In genomic region chr17:42067371-42068180, GRCh38 we compare ENCODE assay signal across 8 cellular contexts. TPM values are rescaled to one million over a fixed set of nuclear protein-coding genes. Genes with fewer than 3 reads are reported as not detected.
A peak's percentile ranks its signal among the peaks of the same experiment; 100 is the strongest.
DNase-seq lines count a peak whose midpoint lies in the region; ATAC-seq, FAIRE-seq and TF ChIP-seq lines count a peak whose summit lies in the region.

No MANE protein-coding gene starts in this region.

- no peaks in the 10 kb centered on the region for H3K9me3 ChIP-seq in Peyer's patch
- no peaks in the 10 kb centered on the region for H3K9me3 ChIP-seq in vagina

- H3K4me3 Mint-ChIP-seq in activated T-helper 17 cell treated with anti-CD3 and anti-CD28 coated beads, Interleukin-2, amount 50 U/mL, for 72 hours: no peak overlapping the region

- peak; percentile 72 for FAIRE-seq in GM19239 (lab: Jason Lieb, UNC)

- H3K27ac Mint-ChIP-seq in activated T-helper 17 cell treated with anti-CD3 and anti-CD28 coated beads, Interleukin-2, amount 50 U/mL, for 72 hours: no peak overlapping the region

- H3K4me1 Mint-ChIP-seq in activated T-helper 17 cell treated with anti-CD3 and anti-CD28 coated beads, Interleukin-2, amount 50 U/mL, for 72 hours: no peaks in the 10 kb centered on the region

- no peak for TF ChIP-seq POLR2A in Peyer's patch (IDR thresholded peaks at IDR 0.05)
- no peak for TF ChIP-seq POLR2A in vagina (IDR thresholded peaks at IDR 0.05)

- ATAC-seq in activated T-helper 17 cell treated with anti-CD3 and anti-CD28 coated beads, Interleukin-2, amount 50 U/mL, for 72 hours (replicated peaks): peak; percentile 66

- H3K27me3 Mint-ChIP-seq in activated T-helper 17 cell treated with anti-CD3 and anti-CD28 coated beads, Interleukin-2, amount 50 U/mL, for 72 hours: peaks cover 17% of the 10 kb centered on the region

- peak; percentile 79 to 95 (median 84) for TF ChIP-seq CTCF in Peyer's patch (IDR thresholded peaks at IDR 0.05)
- peak; percentile 77 to 85 (median 79) for TF ChIP-seq CTCF in vagina (IDR thresholded peaks at IDR 0.05)

- DNase-seq in AG08396 (ENCODE audit: low spot score) (peak; percentile 78), GM19239 (ENCODE audit: insufficient read length, low spot score) (peak; percentile 70), Peyer's patch (peak; percentile 73 to 87 (median 76)), germinal center (ENCODE audit: low spot score) (peak; percentile 68), posterior cingulate gyrus (peak in 9 of 10 donors; percentile 14 to 91 (median 69)), vagina (ENCODE audit: extremely low spot score in 2 of 2) (no peak), OCI-M2 (lab: John Stamatoyannopoulos, UW; ENCODE audit: unreplicated experiment) (no peak)

- peaks cover 0 to 5% of the 10 kb centered on the region in 2 donors for H3K27me3 ChIP-seq in Peyer's patch
- H3K27me3 ChIP-seq in vagina: peaks cover 6% of the 10 kb centered on the region

- H3K27ac ChIP-seq in Peyer's patch (no peak overlapping the region), vagina (no peak overlapping the region)

- peaks cover 0 to 10% (median 6%) of the 10 kb centered on the region in 4 donors for H3K4me1 ChIP-seq in Peyer's patch
- H3K4me1 ChIP-seq in vagina: peaks cover 18% of the 10 kb centered on the region

- H3K36me3 Mint-ChIP-seq in activated T-helper 17 cell treated with anti-CD3 and anti-CD28 coated beads, Interleukin-2, amount 50 U/mL, for 72 hours (ENCODE audit: low read depth): no peaks in the 10 kb centered on the region

- H3K4me3 ChIP-seq in Peyer's patch: no peak overlapping the region
- no peak overlapping the region for H3K4me3 ChIP-seq in vagina

- intact Hi-C loops in posterior cingulate gyrus (cut with DNase I): loop anchor here (1.0 kb wide), 1 partner anchor 34 kb away; no protein-coding TSS in a partner anchor
- intact Hi-C loops in vagina (cut with DNase I): loop anchor here (5.0 kb wide), 1 partner anchor 45 kb away; the partner anchor contains the start of gene DHX58

- no peaks in the 10 kb centered on the region for H3K9me3 Mint-ChIP-seq in activated T-helper 17 cell treated with anti-CD3 and anti-CD28 coated beads, Interleukin-2, amount 50 U/mL, for 72 hours

- H3K36me3 ChIP-seq in Peyer's patch (no peaks in the 10 kb centered on the region), vagina (no peaks in the 10 kb centered on the region)

RNA-seq across cellular contexts. Expression of gene C17orf113, which starts 17.2 kb away (rescaled TPM):
- 1 to 10 TPM in 3 of 4 donors, not detected in 1; 1.6 to 8.6 (median 3.2) TPM for total RNA-seq in Peyer's patch
- total RNA-seq in activated T-helper 17 cell treated with anti-CD3 and anti-CD28 coated beads, Interleukin-2, amount 50 U/mL, for 72 hours: under 1 TPM; 0.06 to 0.32 TPM
- total RNA-seq in vagina: 0.49 TPM

RNA-seq across cellular contexts. Expression of gene ZNF385C, which starts 30.7 kb away (rescaled TPM):
- total RNA-seq in Peyer's patch: 1 to 10 TPM in 1 of 4 donors, under 1 TPM in 1, not detected in 2; 0.53 to 1.3 TPM
- under 1 TPM; 0.15 to 0.48 TPM for total RNA-seq in activated T-helper 17 cell treated with anti-CD3 and anti-CD28 coated beads, Interleukin-2, amount 50 U/mL, for 72 hours
- total RNA-seq in vagina: 0.49 TPM

RNA-seq across cellular contexts. Expression of gene DHX58, which starts 44.9 kb away (rescaled TPM):
- 10 to 100 TPM; 12.8 to 24.8 (median 18.4) TPM for total RNA-seq in Peyer's patch
- total RNA-seq in activated T-helper 17 cell treated with anti-CD3 and anti-CD28 coated beads, Interleukin-2, amount 50 U/mL, for 72 hours: 10 to 100 TPM; 12.0 to 19.1 TPM
- total RNA-seq in vagina: 8.1 TPM

RNA-seq across cellular contexts. Expression of gene NKIRAS2, which starts 47.7 kb away (rescaled TPM):
- total RNA-seq in Peyer's patch (10 to 100 TPM; 22.1 to 38.1 (median 31.1) TPM), vagina (28.7 TPM)
- total RNA-seq in activated T-helper 17 cell treated with anti-CD3 and anti-CD28 coated beads, Interleukin-2, amount 50 U/mL, for 72 hours: 10 to 100 TPM; 12.0 to 14.9 TPM

RNA-seq across cellular contexts. Expression of gene DNAJC7, which starts 50.3 kb away (rescaled TPM):
- total RNA-seq in Peyer's patch (10 to 100 TPM; 51.0 to 80.9 (median 70.7) TPM), vagina (60.2 TPM)
- 100 to 1,000 TPM in 1 of 2 donors, 10 to 100 TPM in 1; 79.5 to 118 TPM for total RNA-seq in activated T-helper 17 cell treated with anti-CD3 and anti-CD28 coated beads, Interleukin-2, amount 50 U/mL, for 72 hours

Comparison
In these comparisons a context has a peak if more than half of its experiments do, and no peak if none do; other contexts are left out.
1. DNase-seq: peak in AG08396 (single experiment), GM19239 (single experiment), Peyer's patch (3 of 3), germinal center (single experiment) and posterior cingulate gyrus (9 of 10); none in vagina (0 of 2) and OCI-M2 (single experiment).